ENCODE assay signal across 8 cellular contexts in the genomic region with DNA sequence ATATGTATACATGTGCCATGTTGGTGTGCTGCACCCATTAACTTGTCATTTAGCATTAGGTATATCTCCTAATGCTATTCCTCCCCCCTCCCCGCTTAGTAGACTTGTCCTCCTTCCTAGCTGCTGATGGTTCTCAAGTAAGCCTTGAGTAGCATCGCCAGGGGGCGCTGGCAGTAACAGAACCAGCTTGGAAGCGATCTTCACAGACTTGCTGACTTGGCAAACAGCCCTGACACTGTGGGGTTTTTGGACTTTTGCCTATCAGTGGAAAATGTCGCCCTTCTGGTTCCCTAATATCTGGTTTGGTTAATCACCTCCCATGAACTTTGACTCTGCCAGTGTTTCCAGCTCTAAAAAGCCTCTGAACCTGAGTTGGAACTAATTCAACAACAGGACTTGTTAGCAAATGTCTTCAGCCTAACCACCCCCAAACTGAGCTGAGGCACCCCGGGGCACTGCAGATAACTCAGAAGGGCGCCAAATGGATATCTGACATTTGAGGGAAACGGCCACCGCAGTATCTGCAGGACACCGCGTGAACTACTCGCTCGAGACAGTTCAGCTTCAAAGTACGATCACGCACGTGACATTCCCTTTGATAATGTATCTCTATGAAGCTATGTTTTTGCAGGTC. TPM values are rescaled to one million over a fixed set of nuclear protein-coding genes. Genes with fewer than 3 reads are reported as not detected.
A peak's percentile ranks its signal among the peaks of the same experiment; 100 is the strongest.
DNase-seq lines count a peak whose midpoint lies in the region; ATAC-seq and TF ChIP-seq lines count a peak whose summit lies in the region.

No MANE protein-coding gene starts in this region.

- no peak for TF ChIP-seq POLR2A in lower leg skin (IDR thresholded peaks at IDR 0.05)

- intact Hi-C loops in lower leg skin (cut with DNase I; ENCODE audit: low total_unique reads): loop anchor here (5.0 kb wide), 1 partner anchor 110 kb away; no protein-coding TSS in a partner anchor

- peak; percentile 76 to 90 for DNase-seq in HL-60 (ENCODE audit: low read depth in 1 of 2, low spot score in 1 of 2)
- peak; percentile 98 for DNase-seq in NCI-H82 (lab: John Stamatoyannopoulos, UW)
- peak; percentile 82 to 85 for DNase-seq in activated CD4-positive, alpha-beta T cell treated with anti-CD3 and anti-CD28 coated beads, Interleukin-2, amount 50 U/mL, for 24 hours (ENCODE audit: low read depth in 1 of 2, low spot score in 1 of 2)
- DNase-seq in dermis blood vessel endothelial cell: peak; percentile 98
- peak; percentile 89 to 98 for DNase-seq in lower leg skin (ENCODE audit: low spot score in 2 of 2)
- peak; percentile 83 to 87 for DNase-seq in stimulated activated CD4-positive, alpha-beta T cell treated with anti-CD3 and anti-CD28 coated beads, Interleukin-4, amount 100 ng/mL, for 48 hours (ENCODE audit: low read depth in 2 of 2)

- TF ChIP-seq CTCF in C4-2B (conservative IDR thresholded peaks at IDR 0.05): peak; percentile 93
- TF ChIP-seq CTCF in HL-60 (IDR thresholded peaks at IDR 0.05; ENCODE audit: insufficient read depth, low read length): peak; percentile 78
- TF ChIP-seq CTCF in lower leg skin (IDR thresholded peaks at IDR 0.05): peak in 1 of 3 donors; percentile 82

- H3K27ac ChIP-seq in C4-2B: peak overlapping the region; percentile 72
- no peak overlapping the region for H3K27ac ChIP-seq in HL-60 (replicated peaks)

- no peak for ATAC-seq in HG03025 (IDR thresholded peaks at IDR 0.05; ENCODE audit: low FRiP score, unreplicated experiment)

- H3K4me3 ChIP-seq in HL-60 (replicated peaks; ENCODE audit: insufficient read depth, low read length) (no peak overlapping the region), lower leg skin (ENCODE audit: low read depth, poor library complexity, severe bottlenecking) (no peak overlapping the region)

- 28 to 30% methylated on average over 16 of the region's 16 CpGs for WGBS in lower leg skin, 2 donors

- no peaks in the 10 kb centered on the region for H3K27me3 ChIP-seq in HL-60 (ENCODE audit: insufficient read depth, poor library complexity, severe bottlenecking)

RNA-seq across cellular contexts. Expression of a gene that starts 15.4 kb away (rescaled TPM):
- 0.05 TPM in 1 of 2 replicates, not detected in the other for total RNA-seq in dermis blood vessel endothelial cell
- not detected for total RNA-seq in lower leg skin

RNA-seq across cellular contexts. Expression of a gene that starts 39.5 kb away (rescaled TPM):
- total RNA-seq in dermis blood vessel endothelial cell: 3.2 and 4.1 TPM in 2 replicates
- 10 to 100 TPM in 3 of 4 donors, 1 to 10 TPM in 1; 8.1 to 13.0 (median 11.0) TPM for total RNA-seq in lower leg skin

RNA-seq across cellular contexts. Expression of a gene that starts 55.6 kb away (rescaled TPM):
- total RNA-seq in dermis blood vessel endothelial cell: 1.0 and 4.0 TPM in 2 replicates
- total RNA-seq in lower leg skin: 10 to 100 TPM in 1 of 4 donors, 1 to 10 TPM in 3; 8.3 to 13.6 (median 8.8) TPM
